ENCODE assay signal across 8 cellular contexts in the genomic region with DNA sequence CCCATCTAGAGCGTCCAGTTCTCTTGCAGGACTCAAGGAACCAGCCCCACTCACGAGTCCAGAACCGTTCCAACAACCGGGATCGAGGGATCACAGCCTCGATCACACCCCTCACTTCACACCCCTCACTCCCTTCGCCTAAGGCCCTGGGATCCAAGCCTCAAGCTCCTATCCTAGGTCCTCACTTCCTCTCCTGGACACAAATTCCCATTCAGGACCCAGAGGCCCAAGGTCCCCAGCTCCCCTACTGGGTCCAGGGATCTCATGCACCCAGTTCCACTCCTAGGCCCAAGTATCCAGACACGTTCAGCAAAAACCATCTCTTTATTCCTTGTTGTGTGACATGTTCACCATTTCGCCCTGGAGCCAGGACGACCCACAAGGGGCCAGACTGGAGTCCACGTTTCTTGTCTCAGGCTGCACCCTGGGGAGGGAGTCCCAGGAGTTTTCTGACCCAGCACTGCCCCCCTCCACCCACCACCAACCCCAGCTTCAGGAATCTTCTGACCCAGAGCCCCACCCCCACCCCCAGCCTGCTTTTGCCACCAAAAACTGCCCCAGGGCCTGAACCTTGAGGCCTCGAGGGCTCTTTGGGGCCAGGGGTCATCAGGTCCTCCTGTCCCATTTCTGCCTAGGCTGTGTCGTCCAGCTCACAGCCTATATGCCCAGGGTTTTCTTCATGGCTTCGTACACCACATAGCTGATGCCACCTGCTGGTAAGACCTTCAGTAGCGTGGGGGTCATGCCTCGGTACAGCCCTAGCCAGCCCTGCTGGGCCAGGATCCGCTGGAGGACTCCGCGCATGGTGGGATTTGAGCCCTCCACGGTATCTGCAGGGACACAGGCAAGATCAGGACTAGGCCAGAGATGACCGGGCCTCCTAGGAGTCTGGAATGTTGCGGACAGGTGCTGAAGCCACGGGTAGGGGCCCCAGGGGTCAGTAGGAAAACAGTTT.
DNase-seq lines count a peak whose midpoint lies in the region; ATAC-seq lines count a peak whose summit lies in the region.

No MANE protein-coding gene starts in this region.

- DNase-seq in GDM1 (lab: John Stamatoyannopoulos, UW) (peak; percentile 48), MV-4-11 (lab: John Stamatoyannopoulos, UW) (peak; percentile 53), NCI-H1436 (lab: John Stamatoyannopoulos, UW) (no peak)

- H3K4me1 ChIP-seq in neuron (ENCODE audit: insufficient read depth, low read length), result peaks cover 21% of the 10 kb centered on the region

- H3K36me3 ChIP-seq in neuron (ENCODE audit: insufficient read depth, low read length), result peaks cover 16% of the 10 kb centered on the region

- no peaks in the 10 kb centered on the region for H3K9me3 ChIP-seq in neuron (ENCODE audit: low read length)

- peak overlapping the region; percentile 29 for H2AFZ ChIP-seq in neuron (ENCODE audit: low read depth, low read length)

- ATAC-seq in GM18517 (IDR thresholded peaks at IDR 0.05; ENCODE audit: unreplicated experiment), result no peak
- ATAC-seq in HG02623 (IDR thresholded peaks at IDR 0.05; ENCODE audit: unreplicated experiment), result no peak
- no peak for ATAC-seq in GM18520 (IDR thresholded peaks at IDR 0.05; ENCODE audit: unreplicated experiment)

- no peaks in the 10 kb centered on the region for H3K27me3 ChIP-seq in neuron (ENCODE audit: insufficient read depth, low read length)

- H3K27ac ChIP-seq in cingulate gyrus (ENCODE audit: low read depth, low read length), result peak overlapping the region; percentile 91

- peak overlapping the region; percentile 5 for H3K4me3 ChIP-seq in neuron (ENCODE audit: low read length)
